Comparison of ENCODE assay signal across 9 cellular contexts in the genomic region with DNA sequence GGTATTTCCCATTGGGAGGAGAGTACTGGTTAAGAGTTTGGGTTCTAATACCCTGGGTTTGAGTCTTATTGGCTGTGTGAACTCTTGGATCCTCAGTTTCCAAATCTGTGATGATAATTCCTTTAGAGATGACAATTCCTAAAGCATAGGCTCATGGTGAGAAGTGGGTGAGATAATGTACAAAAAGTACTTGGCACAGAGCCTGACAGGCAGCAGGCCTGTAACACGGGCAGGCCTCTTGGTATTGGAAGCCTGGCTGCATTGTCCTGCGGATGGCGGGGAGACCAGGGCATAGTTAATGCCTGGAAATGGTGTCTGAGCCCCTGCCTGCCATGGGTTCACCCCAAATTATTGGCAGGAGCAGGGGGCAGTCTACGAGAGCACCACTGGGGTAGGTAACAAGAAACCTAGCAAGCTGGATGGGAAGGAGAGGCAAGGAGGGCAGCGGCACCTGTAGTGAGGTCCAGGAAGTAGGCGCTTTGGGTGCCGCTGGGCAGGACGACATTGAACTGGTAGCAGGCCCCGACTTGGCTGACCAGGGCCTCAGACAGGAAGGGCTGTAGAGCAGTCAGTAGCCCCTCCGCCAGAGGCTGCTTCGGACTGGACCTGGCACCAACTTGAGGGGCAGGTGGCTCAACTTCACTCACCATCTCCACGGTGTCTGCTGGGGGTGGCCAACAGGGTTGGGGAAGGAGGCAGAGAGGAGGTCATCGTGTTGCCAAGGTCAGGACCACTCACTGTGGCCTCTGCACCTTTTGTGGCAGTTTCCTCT. TPM values are rescaled to one million over a fixed set of nuclear protein-coding genes. Genes with fewer than 3 reads are reported as not detected.
DNase-seq lines count a peak whose midpoint lies in the region; ATAC-seq and TF ChIP-seq lines count a peak whose summit lies in the region.
"Had no signal": no experiment of that assay in that cellular context is flagged by ENCODE, and none has a peak within 500 bp of the region (broad histone marks: within the 10 kb centered on the region; RNA-seq: fewer than 3 reads in every experiment).

No MANE protein-coding gene starts in this region.

- H3K27me3 ChIP-seq in upper lobe of left lung = no peaks in the 10 kb centered on the region

- POLR2A ChIA-PET in naive thymus-derived CD8-positive, alpha-beta T cell (lab: Charles Lee) = interaction anchor here (1.1 to 2.5 kb wide), 2 partner anchors 9 to 10 kb away, joined by 3 to 12 read pairs; partner anchors contain the start of gene PML

- no peaks in the 10 kb centered on the region for H3K27me3 Mint-ChIP-seq in activated naive CD4-positive, alpha-beta T cell treated with anti-CD3 and anti-CD28 coated beads, Interleukin-2, amount 50 U/mL, for 24 hours
- no peaks in the 10 kb centered on the region for H3K27me3 Mint-ChIP-seq in naive thymus-derived CD8-positive, alpha-beta T cell

- WGBS in upper lobe of left lung, 2 donors = 71 to 80% methylated on average over 13 of the region's 13 CpGs

- H3K36me3 ChIP-seq in upper lobe of left lung = peaks cover 0 to 17% (median 3%) of the 10 kb centered on the region in 4 donors

- H3K4me1 Mint-ChIP-seq in activated naive CD4-positive, alpha-beta T cell treated with anti-CD3 and anti-CD28 coated beads, Interleukin-2, amount 50 U/mL, for 24 hours = peaks cover 33% of the 10 kb centered on the region
- peaks cover 22 to 73% (median 40%) of the 10 kb centered on the region in 4 donors for H3K4me1 Mint-ChIP-seq in naive thymus-derived CD8-positive, alpha-beta T cell

- no peaks in the 10 kb centered on the region for H3K9me3 Mint-ChIP-seq in activated naive CD4-positive, alpha-beta T cell treated with anti-CD3 and anti-CD28 coated beads, Interleukin-2, amount 50 U/mL, for 24 hours
- no peaks in the 10 kb centered on the region for H3K9me3 Mint-ChIP-seq in naive thymus-derived CD8-positive, alpha-beta T cell

- intact Hi-C loops in left colon (cut with DNase I, micrococcal nuclease) = no loop called here

- H3K4me3 ChIP-seq in cardiac fibroblast (replicated peaks in 1 of 2; ENCODE audit: low read depth in 2 of 2, low read length in 2 of 2) (no peak overlapping the region), upper lobe of left lung (no peak overlapping the region)

- no peak overlapping the region for H3K4me3 Mint-ChIP-seq in activated naive CD4-positive, alpha-beta T cell treated with anti-CD3 and anti-CD28 coated beads, Interleukin-2, amount 50 U/mL, for 24 hours
- peak overlapping the region in 8 of 10 donors; percentile 11 to 72 (median 42) for H3K4me3 Mint-ChIP-seq in naive thymus-derived CD8-positive, alpha-beta T cell

- peaks cover 71 to 84% (median 82%) of the 10 kb centered on the region in 4 donors for H3K4me1 ChIP-seq in upper lobe of left lung

- H3K27ac Mint-ChIP-seq in activated naive CD4-positive, alpha-beta T cell treated with anti-CD3 and anti-CD28 coated beads, Interleukin-2, amount 50 U/mL, for 24 hours = peak overlapping the region; percentile 77
- peak overlapping the region; percentile 24 to 93 (median 82) for H3K27ac Mint-ChIP-seq in naive thymus-derived CD8-positive, alpha-beta T cell

- TF ChIP-seq CTCF in cardiac fibroblast (IDR thresholded peaks at IDR 0.05; ENCODE audit: low read depth, low read length) (no peak), upper lobe of left lung (IDR thresholded peaks at IDR 0.05) (no peak)

- no peaks in the 10 kb centered on the region for H3K9me3 ChIP-seq in upper lobe of left lung

- DNase-seq in activated naive CD4-positive, alpha-beta T cell treated with Interleukin-2 at 50 U/mL for 16 hours = no peak
- DNase-seq in cardiac fibroblast (ENCODE audit: low read depth in 2 of 2) = peak; percentile 32 to 38
- DNase-seq in naive thymus-derived CD8-positive, alpha-beta T cell = no peak
- no peak for DNase-seq in upper lobe of left lung
- no peak for DNase-seq in left colon
- no peak for DNase-seq in NCI-H1092 treated with DMSO at 0.1 percent for 48 hours (lab: John Stamatoyannopoulos, UW)
- DNase-seq: NCI-H526 had no signal

- H3K27ac ChIP-seq in upper lobe of left lung = peak overlapping the region; percentile 93 to 99 (median 96)

- ATAC-seq in naive thymus-derived CD8-positive, alpha-beta T cell = no peak
- ATAC-seq in upper lobe of left lung (ENCODE audit: low FRiP score in 2 of 2) (no peak), left colon (no peak), HG03045 (IDR thresholded peaks at IDR 0.05; ENCODE audit: unreplicated experiment) (no peak)

- peaks cover 3% of the 10 kb centered on the region for H3K36me3 Mint-ChIP-seq in activated naive CD4-positive, alpha-beta T cell treated with anti-CD3 and anti-CD28 coated beads, Interleukin-2, amount 50 U/mL, for 24 hours
- H3K36me3 Mint-ChIP-seq in naive thymus-derived CD8-positive, alpha-beta T cell = peaks cover 0 to 21% (median 6%) of the 10 kb centered on the region in 3 donors

- no peak for TF ChIP-seq POLR2A in upper lobe of left lung (IDR thresholded peaks at IDR 0.05)

- TF ChIP-seq EP300 in upper lobe of left lung (IDR thresholded peaks at IDR 0.05) = no peak

RNA-seq across cellular contexts. Expression of gene STOML1, which starts 7.7 kb away (rescaled TPM):
- total RNA-seq in naive thymus-derived CD8-positive, alpha-beta T cell = 10 to 100 TPM; 10.4 to 10.8 TPM
- polyA plus RNA-seq in naive thymus-derived CD8-positive, alpha-beta T cell = 10 to 100 TPM in 2 of 3 donors, 1 to 10 TPM in 1; 9.6 to 15.6 (median 12.6) TPM
- total RNA-seq in upper lobe of left lung (10 to 100 TPM; 12.2 to 23.3 (median 18.3) TPM), left colon (10 to 100 TPM; 10.9 to 15.4 TPM)

RNA-seq across cellular contexts. Expression of gene PML, which starts 10.1 kb away (rescaled TPM):
- total RNA-seq in naive thymus-derived CD8-positive, alpha-beta T cell = 10 to 100 TPM; 53.1 to 57.9 TPM
- 10 to 100 TPM; 12.2 to 26.9 (median 19.7) TPM for polyA plus RNA-seq in naive thymus-derived CD8-positive, alpha-beta T cell
- total RNA-seq in upper lobe of left lung (100 to 1,000 TPM in 2 of 6 donors, 10 to 100 TPM in 4; 63.1 to 247 (median 92.9) TPM), left colon (10 to 100 TPM; 26.6 to 28.5 TPM)

RNA-seq across cellular contexts. Expression of gene LOXL1, which starts 58.1 kb away (rescaled TPM):
- total RNA-seq in naive thymus-derived CD8-positive, alpha-beta T cell = 1 to 10 TPM in 1 of 2 experiments, under 1 TPM in 1; 0.80 to 1.9 TPM
- 1 to 10 TPM; 1.2 to 2.0 (median 1.3) TPM for polyA plus RNA-seq in naive thymus-derived CD8-positive, alpha-beta T cell
- 10 to 100 TPM in 2 of 6 donors, 1 to 10 TPM in 4; 6.0 to 25.9 (median 8.0) TPM for total RNA-seq in upper lobe of left lung
- total RNA-seq in left colon = 1 to 10 TPM; 2.0 to 2.5 TPM

Comparison
In these comparisons a context has a peak if more than half of its experiments do, and no peak if none do; other contexts are left out.
1. DNase-seq: peak in cardiac fibroblast (2 of 2); none in activated naive CD4-positive, alpha-beta T cell treated with Interleukin-2 at 50 U/mL for 16 hours (single experiment), naive thymus-derived CD8-positive, alpha-beta T cell (0 of 10), upper lobe of left lung (0 of 2), left colon (0 of 2) and NCI-H1092 treated with DMSO at 0.1 percent for 48 hours (single experiment).